In genomic region chr16:1258218-1258587, GRCh38 we compare ENCODE assay signal across 24 cellular contexts. TPM values are rescaled to one million over a fixed set of nuclear protein-coding genes. Genes with fewer than 3 reads are reported as not detected.
"Had no signal": no experiment of that assay in that cellular context is flagged by ENCODE, and none has a peak within 500 bp of the region (broad histone marks: within the 10 kb centered on the region; RNA-seq: fewer than 3 reads in every experiment).

No MANE protein-coding gene starts in this region.

- DNase-seq: activated CD4-positive, alpha-beta T cell treated with anti-CD3 and anti-CD28 coated beads, Interleukin-2, amount 50 U/mL, for 4 hours; activated CD8-positive, alpha-beta memory T cell treated with anti-CD3 and anti-CD28 coated beads, Interleukin-2, amount 10 ng/mL, durations not matched to agents 7 days and 5 days; activated naive CD4-positive, alpha-beta T cell treated with anti-CD3 and anti-CD28 coated beads for 36 hours; activated naive CD8-positive, alpha-beta T cell treated with anti-CD3 and anti-CD28 coated beads, Interleukin-2, amount 50 U/mL, for 24 hours; activated T-cell treated with anti-CD3 and anti-CD28 coated beads, Interleukin-2, amount 50 U/mL, for 1 hour; cerebellar nuclear complex; effector memory CD8-positive, alpha-beta T cell; immature natural killer cell; mesendoderm; nephron progenitor cell; right cardiac atrium; small intestine; stimulated activated CD4-positive, alpha-beta T cell treated with anti-CD3 and anti-CD28 coated beads, Interleukin-4, amount 100 ng/mL, for 4 hours; stimulated activated CD8-positive, alpha-beta memory T cell treated with anti-CD3 and anti-CD28 coated beads, Interleukin-4, amount 100 ng/mL, for 48 hours; stomach had no signal

- H3K36me3 Mint-ChIP-seq: activated CD8-positive, alpha-beta memory T cell treated with anti-CD3 and anti-CD28 coated beads, Interleukin-2, amount 10 ng/mL, durations not matched to agents 7 days and 5 days; immature natural killer cell had no signal

- H3K9me3 ChIP-seq: ascending aorta, breast epithelium, prostate gland, stomach, thoracic aorta had no signal

- H3K9me3 Mint-ChIP-seq: activated naive CD4-positive, alpha-beta T cell treated with anti-CD3 and anti-CD28 coated beads for 36 hours; activated naive CD8-positive, alpha-beta T cell treated with anti-CD3 and anti-CD28 coated beads, Interleukin-2, amount 50 U/mL, for 24 hours; activated T-helper 2 cell treated with anti-CD3 and anti-CD28 coated beads, Interferon-gamma antibody, Interleukin-2, Interleukin-4, amounts not matched to agents 10 μg/mL and 5 μg/mL and 100 μg/mL, durations not matched to agents 14 hours and 24 hours and 36 hours; dendritic cell treated with granulocyte-macrophage colony-stimulating factor and Interleukin-4, amounts not matched to agents 40 ng/mL and 50 ng/mL, for 4 days; effector memory CD8-positive, alpha-beta T cell; immature natural killer cell; nephron progenitor cell; T-helper 2 cell treated with Interferon-gamma antibody and Interleukin-4, amounts not matched to agents 5 μg/mL and 100 μg/mL, for 36 hours had no signal

- H3K4me3 ChIP-seq: ascending aorta, prostate gland, thoracic aorta had no signal

- H3K27ac Mint-ChIP-seq: activated CD8-positive, alpha-beta memory T cell treated with anti-CD3 and anti-CD28 coated beads, Interleukin-2, amount 10 ng/mL, durations not matched to agents 7 days and 5 days; activated naive CD4-positive, alpha-beta T cell treated with anti-CD3 and anti-CD28 coated beads for 36 hours; activated naive CD8-positive, alpha-beta T cell treated with anti-CD3 and anti-CD28 coated beads, Interleukin-2, amount 50 U/mL, for 24 hours; activated T-helper 2 cell treated with anti-CD3 and anti-CD28 coated beads, Interferon-gamma antibody, Interleukin-2, Interleukin-4, amounts not matched to agents 10 μg/mL and 5 μg/mL and 100 μg/mL, durations not matched to agents 14 hours and 24 hours and 36 hours; dendritic cell treated with granulocyte-macrophage colony-stimulating factor and Interleukin-4, amounts not matched to agents 40 ng/mL and 50 ng/mL, for 4 days; effector memory CD8-positive, alpha-beta T cell; nephron progenitor cell had no signal

- H3K4me3 Mint-ChIP-seq: activated CD8-positive, alpha-beta memory T cell treated with anti-CD3 and anti-CD28 coated beads, Interleukin-2, amount 10 ng/mL, durations not matched to agents 7 days and 5 days; activated naive CD4-positive, alpha-beta T cell treated with anti-CD3 and anti-CD28 coated beads for 36 hours; activated naive CD8-positive, alpha-beta T cell treated with anti-CD3 and anti-CD28 coated beads, Interleukin-2, amount 50 U/mL, for 24 hours; dendritic cell treated with granulocyte-macrophage colony-stimulating factor and Interleukin-4, amounts not matched to agents 40 ng/mL and 50 ng/mL, for 4 days had no signal

- H3K4me1 ChIP-seq: ascending aorta, prostate gland had no signal

- H3K27ac ChIP-seq: ascending aorta, breast epithelium, prostate gland, stomach, thoracic aorta had no signal

- H3K36me3 ChIP-seq: ascending aorta, breast epithelium, prostate gland, stomach, thoracic aorta had no signal

- H3K27me3 ChIP-seq: ascending aorta had no signal

- ATAC-seq: activated CD8-positive, alpha-beta memory T cell treated with anti-CD3 and anti-CD28 coated beads, Interleukin-2, amount 10 ng/mL, durations not matched to agents 7 days and 5 days; activated naive CD8-positive, alpha-beta T cell treated with anti-CD3 and anti-CD28 coated beads, Interleukin-2, amount 50 U/mL, for 24 hours; right cardiac atrium had no signal

RNA-seq across cellular contexts. Expression of gene TPSD1, which starts 2.3 kb away (rescaled TPM):
- total RNA-seq: activated CD8-positive, alpha-beta memory T cell treated with anti-CD3 and anti-CD28 coated beads, Interleukin-2, amount 10 ng/mL, durations not matched to agents 7 days and 5 days; activated naive CD4-positive, alpha-beta T cell treated with anti-CD3 and anti-CD28 coated beads for 36 hours; activated T-helper 2 cell treated with anti-CD3 and anti-CD28 coated beads, Interferon-gamma antibody, Interleukin-2, Interleukin-4, amounts not matched to agents 10 μg/mL and 5 μg/mL and 100 μg/mL, durations not matched to agents 14 hours and 24 hours and 36 hours; fibroblast of lung; frontal cortex had no signal
- polyA plus RNA-seq: fibroblast of lung, immature natural killer cell had no signal

RNA-seq across cellular contexts. Expression of gene TPSAB1, which starts 17.7 kb away (rescaled TPM):
- total RNA-seq: activated CD8-positive, alpha-beta memory T cell treated with anti-CD3 and anti-CD28 coated beads, Interleukin-2, amount 10 ng/mL, durations not matched to agents 7 days and 5 days; activated naive CD4-positive, alpha-beta T cell treated with anti-CD3 and anti-CD28 coated beads for 36 hours; activated T-helper 2 cell treated with anti-CD3 and anti-CD28 coated beads, Interferon-gamma antibody, Interleukin-2, Interleukin-4, amounts not matched to agents 10 μg/mL and 5 μg/mL and 100 μg/mL, durations not matched to agents 14 hours and 24 hours and 36 hours; fibroblast of lung; frontal cortex had no signal
- polyA plus RNA-seq: fibroblast of lung, immature natural killer cell had no signal

RNA-seq across cellular contexts. Expression of gene TPSB2, which starts 28.2 kb away (rescaled TPM):
- total RNA-seq: activated CD8-positive, alpha-beta memory T cell treated with anti-CD3 and anti-CD28 coated beads, Interleukin-2, amount 10 ng/mL, durations not matched to agents 7 days and 5 days; activated naive CD4-positive, alpha-beta T cell treated with anti-CD3 and anti-CD28 coated beads for 36 hours; activated T-helper 2 cell treated with anti-CD3 and anti-CD28 coated beads, Interferon-gamma antibody, Interleukin-2, Interleukin-4, amounts not matched to agents 10 μg/mL and 5 μg/mL and 100 μg/mL, durations not matched to agents 14 hours and 24 hours and 36 hours; ascending aorta; fibroblast of lung; frontal cortex had no signal
- polyA plus RNA-seq: fibroblast of lung, immature natural killer cell had no signal

RNA-seq across cellular contexts. Expression of gene TPSG1, which starts 33.1 kb away (rescaled TPM):
- total RNA-seq: activated CD8-positive, alpha-beta memory T cell treated with anti-CD3 and anti-CD28 coated beads, Interleukin-2, amount 10 ng/mL, durations not matched to agents 7 days and 5 days; activated naive CD4-positive, alpha-beta T cell treated with anti-CD3 and anti-CD28 coated beads for 36 hours; activated T-helper 2 cell treated with anti-CD3 and anti-CD28 coated beads, Interferon-gamma antibody, Interleukin-2, Interleukin-4, amounts not matched to agents 10 μg/mL and 5 μg/mL and 100 μg/mL, durations not matched to agents 14 hours and 24 hours and 36 hours; ascending aorta; fibroblast of lung; frontal cortex; prostate gland had no signal
- polyA plus RNA-seq: fibroblast of lung, immature natural killer cell, right cardiac atrium had no signal
